9 cellular contexts compared by ENCODE assay signal in the genomic region with DNA sequence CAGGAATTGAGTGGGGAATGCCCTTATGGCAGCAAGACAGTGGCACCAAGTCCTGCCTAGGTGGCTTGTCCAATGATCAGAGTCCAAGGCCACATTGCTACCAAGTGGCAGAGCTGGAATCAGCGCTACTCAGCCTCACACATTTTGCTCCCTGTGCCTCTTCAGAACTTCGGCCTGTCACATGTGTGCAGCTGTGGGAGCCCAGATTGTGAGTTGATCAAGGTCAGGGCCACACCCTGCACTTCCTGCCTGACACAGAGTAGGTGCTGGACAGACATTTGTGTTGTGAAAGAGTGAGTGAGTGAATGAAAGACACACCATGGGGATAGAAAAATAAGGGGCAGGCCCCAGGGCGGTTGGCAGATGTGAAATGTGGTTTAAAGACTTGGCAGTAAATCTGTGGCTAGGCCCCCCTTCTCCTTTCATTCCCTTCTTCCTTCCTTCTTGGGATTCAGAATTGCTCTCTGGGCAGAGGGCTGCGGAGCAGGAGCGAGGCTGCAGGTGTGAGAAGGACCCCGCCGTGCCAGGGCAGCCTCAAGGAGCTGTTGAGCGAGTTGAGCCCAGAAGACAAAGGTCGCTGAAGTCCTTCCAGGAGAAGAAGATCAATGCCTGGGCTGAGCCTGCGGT. TPM values are rescaled to one million over a fixed set of nuclear protein-coding genes. Genes with fewer than 3 reads are reported as not detected.
A peak's percentile ranks its signal among the peaks of the same experiment; 100 is the strongest.
DNase-seq lines count a peak whose midpoint lies in the region; ATAC-seq and TF ChIP-seq lines count a peak whose summit lies in the region.
"Had no signal": no experiment of that assay in that cellular context is flagged by ENCODE, and none has a peak within 500 bp of the region (broad histone marks: within the 10 kb centered on the region; RNA-seq: fewer than 3 reads in every experiment).

No MANE protein-coding gene starts in this region.

- peak; percentile 91 to 97 for ATAC-seq in activated naive CD4-positive, alpha-beta T cell treated with anti-CD3 and anti-CD28 coated beads, Interleukin-2, amount 50 U/mL, for 72 hours
- ATAC-seq in stimulated activated naive CD8-positive, alpha-beta T cell treated with anti-CD3 and anti-CD28 coated beads, Interleukin-15, Interleukin-2, amounts not matched to agents 100 U/mL and 50 U/mL, for 24 hours: peak; percentile 37
- ATAC-seq in HG03432 (IDR thresholded peaks at IDR 0.05; ENCODE audit: unreplicated experiment): no peak

- CTCF ChIA-PET in activated CD4-positive, alpha-beta memory T cell treated with anti-CD3 and anti-CD28 coated beads, Interleukin-2, amount 10 ng/mL, durations not matched to agents 7 days and 5 days (lab: Charles Lee): interaction anchor here (1.4 to 1.5 kb wide), 4 partner anchors 21 to 247 kb away, joined by 3 to 6 read pairs (median 4); no protein-coding TSS in a partner anchor

- no peak overlapping the region for H3K4me3 Mint-ChIP-seq in activated CD4-positive, alpha-beta memory T cell treated with anti-CD3 and anti-CD28 coated beads, Interleukin-2, amount 10 ng/mL, durations not matched to agents 7 days and 5 days
- H3K4me3 Mint-ChIP-seq: activated naive CD4-positive, alpha-beta T cell treated with anti-CD3 and anti-CD28 coated beads, Interleukin-2, amount 50 U/mL, for 24 hours had no signal

- POLR2A ChIA-PET in activated CD4-positive, alpha-beta memory T cell treated with anti-CD3 and anti-CD28 coated beads, Interleukin-2, amount 10 ng/mL, durations not matched to agents 7 days and 5 days (lab: Charles Lee): interaction anchor here (0.6 to 1.8 kb wide), 2 partner anchors 30 to 126 kb away, joined by 3 to 4 read pairs; partner anchors contain the start of gene WDR25

- H3K4me3 ChIP-seq in fibroblast of villous mesenchyme (ENCODE audit: low read depth, low read length): no peak overlapping the region

- H3K9me3 Mint-ChIP-seq in activated naive CD4-positive, alpha-beta T cell treated with anti-CD3 and anti-CD28 coated beads, Interleukin-2, amount 50 U/mL, for 72 hours: no peaks in the 10 kb centered on the region
- H3K9me3 Mint-ChIP-seq in activated CD4-positive, alpha-beta memory T cell treated with anti-CD3 and anti-CD28 coated beads, Interleukin-2, amount 10 ng/mL, durations not matched to agents 7 days and 5 days: no peaks in the 10 kb centered on the region
- H3K9me3 Mint-ChIP-seq: activated naive CD4-positive, alpha-beta T cell treated with anti-CD3 and anti-CD28 coated beads, Interleukin-2, amount 50 U/mL, for 24 hours had no signal

- peak overlapping the region; percentile 1 to 75 for H3K27ac Mint-ChIP-seq in activated naive CD4-positive, alpha-beta T cell treated with anti-CD3 and anti-CD28 coated beads, Interleukin-2, amount 50 U/mL, for 72 hours
- H3K27ac Mint-ChIP-seq in activated CD4-positive, alpha-beta memory T cell treated with anti-CD3 and anti-CD28 coated beads, Interleukin-2, amount 10 ng/mL, durations not matched to agents 7 days and 5 days: peak overlapping the region; percentile 76

- H3K27me3 Mint-ChIP-seq in activated CD4-positive, alpha-beta memory T cell treated with anti-CD3 and anti-CD28 coated beads, Interleukin-2, amount 10 ng/mL, durations not matched to agents 7 days and 5 days: no peaks in the 10 kb centered on the region
- H3K27me3 Mint-ChIP-seq: activated naive CD4-positive, alpha-beta T cell treated with anti-CD3 and anti-CD28 coated beads, Interleukin-2, amount 50 U/mL, for 24 hours had no signal

- TF ChIP-seq CTCF in fibroblast of villous mesenchyme (IDR thresholded peaks at IDR 0.05; ENCODE audit: insufficient read depth, low read depth, low read length): no peak

- H3K4me1 Mint-ChIP-seq in activated CD4-positive, alpha-beta memory T cell treated with anti-CD3 and anti-CD28 coated beads, Interleukin-2, amount 10 ng/mL, durations not matched to agents 7 days and 5 days: peaks cover 33% of the 10 kb centered on the region

- H3K36me3 Mint-ChIP-seq in activated naive CD4-positive, alpha-beta T cell treated with anti-CD3 and anti-CD28 coated beads, Interleukin-2, amount 50 U/mL, for 72 hours: no peaks in the 10 kb centered on the region
- H3K36me3 Mint-ChIP-seq in activated CD4-positive, alpha-beta memory T cell treated with anti-CD3 and anti-CD28 coated beads, Interleukin-2, amount 10 ng/mL, durations not matched to agents 7 days and 5 days (ENCODE audit: low read depth): no peaks in the 10 kb centered on the region

- DNase-seq in activated naive CD4-positive, alpha-beta T cell treated with anti-CD3 and anti-CD28 coated beads, Interleukin-2, amount 50 U/mL, for 72 hours (ENCODE audit: low spot score in 2 of 2): peak in 1 of 2 donors; percentile 44
- DNase-seq in activated naive CD4-positive, alpha-beta T cell treated with anti-CD3 and anti-CD28 coated beads, Interleukin-2, amount 50 U/mL, for 16 hours: no peak
- DNase-seq in activated CD4-positive, alpha-beta memory T cell treated with anti-CD3 and anti-CD28 coated beads, Interleukin-2, amount 10 ng/mL, durations not matched to agents 7 days and 5 days: peak; percentile 70
- DNase-seq in fibroblast of villous mesenchyme (ENCODE audit: low read depth) (peak; percentile 71), hypothalamus (lab: John Stamatoyannopoulos, UW) (no peak)
- DNase-seq in stimulated activated naive CD8-positive, alpha-beta T cell treated with anti-CD3 and anti-CD28 coated beads, Interleukin-15, Interleukin-2, amounts not matched to agents 100 U/mL and 50 U/mL, for 24 hours: no peak
- DNase-seq in stimulated activated naive CD4-positive, alpha-beta T cell treated with Interleukin-2 at 50 U/mL for 16 hours (lab: John Stamatoyannopoulos, UW): no peak

RNA-seq across cellular contexts. Expression of gene WDR25, which starts 30.3 kb away (rescaled TPM):
- 1 to 10 TPM; 3.6 to 7.4 TPM for total RNA-seq in activated naive CD4-positive, alpha-beta T cell treated with anti-CD3 and anti-CD28 coated beads, Interleukin-2, amount 50 U/mL, for 72 hours
- 1 to 10 TPM; 6.1 to 6.9 TPM for total RNA-seq in activated CD4-positive, alpha-beta memory T cell treated with anti-CD3 and anti-CD28 coated beads, Interleukin-2, amount 10 ng/mL, durations not matched to agents 7 days and 5 days
- 15.1 and 17.7 TPM in 2 replicates for total RNA-seq in fibroblast of villous mesenchyme

Comparison
In these comparisons a context has a peak if more than half of its experiments do, and no peak if none do; other contexts are left out.
1. DNase-seq: peak in activated CD4-positive, alpha-beta memory T cell treated with anti-CD3 and anti-CD28 coated beads, Interleukin-2, amount 10 ng/mL, durations not matched to agents 7 days and 5 days (single experiment) and fibroblast of villous mesenchyme (single experiment); none in activated naive CD4-positive, alpha-beta T cell treated with anti-CD3 and anti-CD28 coated beads, Interleukin-2, amount 50 U/mL, for 16 hours (single experiment), stimulated activated naive CD8-positive, alpha-beta T cell treated with anti-CD3 and anti-CD28 coated beads, Interleukin-15, Interleukin-2, amounts not matched to agents 100 U/mL and 50 U/mL, for 24 hours (single experiment), stimulated activated naive CD4-positive, alpha-beta T cell treated with Interleukin-2 at 50 U/mL for 16 hours (single experiment) and hypothalamus (0 of 51).